In genomic region chr2:53473236-53473635, GRCh38 we compare ENCODE assay signal across 10 cellular contexts.
A peak's percentile ranks its signal among the peaks of the same experiment; 100 is the strongest.
DNase-seq lines count a peak whose midpoint lies in the region; ATAC-seq and TF ChIP-seq lines count a peak whose summit lies in the region.
"Had no signal": no experiment of that assay in that cellular context is flagged by ENCODE, and none has a peak within 500 bp of the region (broad histone marks: within the 10 kb centered on the region; RNA-seq: fewer than 3 reads in every experiment).

No MANE protein-coding gene starts in this region.

- DNase-seq in COLO668 (lab: John Stamatoyannopoulos, UW; ENCODE audit: unreplicated experiment) (peak; percentile 13), NCI-H748 treated with DMSO at 0.1 percent for 48 hours (lab: John Stamatoyannopoulos, UW) (peak; percentile 13), foreskin keratinocyte (no peak), NOMO-1 (lab: John Stamatoyannopoulos, UW; ENCODE audit: unreplicated experiment in 2 of 2) (no peak), SIG-M5 treated with dmso at 0.1 percent for 504 hours (lab: John Stamatoyannopoulos, UW; ENCODE audit: unreplicated experiment) (no peak)
- DNase-seq: aorta had no signal

- no peaks in the 10 kb centered on the region for H3K27me3 ChIP-seq in foreskin keratinocyte

- no peak overlapping the region for H3K27ac ChIP-seq in foreskin keratinocyte
- H3K27ac ChIP-seq: KMS-11 had no signal

- peaks cover 16% of the 10 kb centered on the region for H3K4me1 ChIP-seq in foreskin keratinocyte

- peak; percentile 42 for TF ChIP-seq CTCF in foreskin keratinocyte (conservative IDR thresholded peaks at IDR 0.05)

- ATAC-seq in GM21619 (IDR thresholded peaks at IDR 0.05; ENCODE audit: unreplicated experiment): peak; percentile 47
- ATAC-seq in foreskin keratinocyte: no peak
- no peak for ATAC-seq in GM21423 (IDR thresholded peaks at IDR 0.05; ENCODE audit: unreplicated experiment)
- ATAC-seq in HG02884 (IDR thresholded peaks at IDR 0.05; ENCODE audit: unreplicated experiment): no peak

Comparison
In these comparisons a context has a peak if more than half of its experiments do, and no peak if none do; other contexts are left out.
1. DNase-seq: peak in COLO668 (single experiment) and NCI-H748 treated with DMSO at 0.1 percent for 48 hours (single experiment); none in foreskin keratinocyte (0 of 2), NOMO-1 (0 of 2) and SIG-M5 treated with dmso at 0.1 percent for 504 hours (single experiment).